1 cellular context compared by ENCODE assay signal in genomic region chr14:105398726-105399440, GRCh38.
A peak's percentile ranks its signal among the peaks of the same experiment; 100 is the strongest.
TF ChIP-seq lines count a peak whose summit lies in the region.

No MANE protein-coding gene starts in this region.

TF ChIP-seq in HepG2, 621 proteins besides CTCF, POLR2A, EP300 and RAD21 (continued from another document and continues in another):
- TF ChIP-seq RERE (CRISPR knock-in tag; IDR thresholded peaks at IDR 0.05; ENCODE audit: low read depth) (no peak), SRF (IDR thresholded peaks at IDR 0.05; ENCODE audit: low read depth, low read length) (no peak), MIER2 (CRISPR knock-in tag; IDR thresholded peaks at IDR 0.05) (no peak), PCBP1 (IDR thresholded peaks at IDR 0.05; ENCODE audit: borderline replicate concordance, low read depth, low read length) (no peak), ZNF652 (CRISPR knock-in tag; IDR thresholded peaks at IDR 0.05; ENCODE audit: borderline replicate concordance, low read depth) (no peak), UBTF (CRISPR knock-in tag; IDR thresholded peaks at IDR 0.05) (peak; percentile 93), ZNF574 (CRISPR knock-in tag; IDR thresholded peaks at IDR 0.05) (no peak), ZNF362 (CRISPR knock-in tag; IDR thresholded peaks at IDR 0.05; ENCODE audit: borderline replicate concordance) (0 out of 2 replicates have a peak, but pooled peaks have one; percentile 51), BORCS8-MEF2B (CRISPR knock-in tag; IDR thresholded peaks at IDR 0.05) (no peak; the same call in none of the 2 replicates), NCOR1 (IDR thresholded peaks at IDR 0.05; ENCODE audit: borderline replicate concordance, low read length) (no peak), ZSCAN12 (CRISPR knock-in tag; IDR thresholded peaks at IDR 0.05) (peak; percentile 61; the same call in 1 of the 2 replicates), DDIT3 (CRISPR knock-in tag; IDR thresholded peaks at IDR 0.05) (no peak), TAF1 (CRISPR knock-in tag; IDR thresholded peaks at IDR 0.05) (no peak; the same call in 1 of the 2 replicates), ZNF781 (CRISPR knock-in tag; IDR thresholded peaks at IDR 0.05; ENCODE audit: borderline replicate concordance, not compliant biosample characterization) (peak; percentile 79), CBX2 (IDR thresholded peaks at IDR 0.05; ENCODE audit: low read depth, low read length) (no peak), CBX2 (CRISPR knock-in tag; IDR thresholded peaks at IDR 0.05; ENCODE audit: low read depth) (0 out of 2 replicates have a peak, but pooled peaks have one; percentile 9), DR1 (CRISPR knock-in tag; IDR thresholded peaks at IDR 0.05) (0 out of 2 replicates have a peak, but pooled peaks have one; percentile 24), PREB (CRISPR knock-in tag; IDR thresholded peaks at IDR 0.05) (no peak), ZMYM2 (CRISPR knock-in tag; IDR thresholded peaks at IDR 0.05) (no peak), HNF4G (IDR thresholded peaks at IDR 0.05; ENCODE audit: borderline replicate concordance, low read depth, low read length) (no peak), HNF4G (CRISPR knock-in tag; IDR thresholded peaks at IDR 0.05; ENCODE audit: borderline replicate concordance, low read depth) (no peak), MEIS1 (CRISPR knock-in tag; IDR thresholded peaks at IDR 0.05; ENCODE audit: borderline replicate concordance) (no peak), BRF2 (CRISPR knock-in tag; IDR thresholded peaks at IDR 0.05) (no peak), ZBTB1 (CRISPR knock-in tag; IDR thresholded peaks at IDR 0.05; ENCODE audit: borderline replicate concordance) (no peak), CENPX (CRISPR knock-in tag; IDR thresholded peaks at IDR 0.05) (no peak), ZNF468 (CRISPR knock-in tag; IDR thresholded peaks at IDR 0.05) (no peak), E2F1 (CRISPR knock-in tag; IDR thresholded peaks at IDR 0.05) (peak; percentile 54), YEATS4 (CRISPR knock-in tag; IDR thresholded peaks at IDR 0.05; ENCODE audit: borderline replicate concordance) (peak; percentile 72; the same call in 1 of the 2 replicates), ZNF768 (CRISPR knock-in tag; IDR thresholded peaks at IDR 0.05) (no peak; the same call in 1 of the 2 replicates), ZMYM4 (CRISPR knock-in tag; IDR thresholded peaks at IDR 0.05) (no peak), ERF (CRISPR knock-in tag; IDR thresholded peaks at IDR 0.05) (no peak), HMG20A (CRISPR knock-in tag; IDR thresholded peaks at IDR 0.05; ENCODE audit: borderline replicate concordance) (no peak), ZNF878 (CRISPR knock-in tag; IDR thresholded peaks at IDR 0.05) (no peak), MTF2 (CRISPR knock-in tag; IDR thresholded peaks at IDR 0.05; ENCODE audit: borderline replicate concordance) (no peak), ZSCAN29 (CRISPR knock-in tag; conservative IDR thresholded peaks at IDR 0.05) (no peak), HIVEP1 (CRISPR knock-in tag; IDR thresholded peaks at IDR 0.05) (no peak), SMARCC2 (IDR thresholded peaks at IDR 0.05) (no peak), TAF15 (IDR thresholded peaks at IDR 0.05; ENCODE audit: low read depth, low read length, poor library complexity, severe bottlenecking) (peak; percentile 32), ZNF260 (CRISPR knock-in tag; IDR thresholded peaks at IDR 0.05; ENCODE audit: borderline replicate concordance, low read depth) (no peak), HOXD1 (CRISPR knock-in tag; IDR thresholded peaks at IDR 0.05) (no peak), POLR2AphosphoS5 (IDR thresholded peaks at IDR 0.05; ENCODE audit: low read depth, low read length) (peak; percentile 39), RXRA (CRISPR knock-in tag; IDR thresholded peaks at IDR 0.05) (peak; percentile 65; the same call in 1 of the 2 replicates), SAP130 (CRISPR knock-in tag; IDR thresholded peaks at IDR 0.05; ENCODE audit: low read depth) (no peak; the same call in 1 of the 2 replicates), SAFB2 (CRISPR knock-in tag; IDR thresholded peaks at IDR 0.05; ENCODE audit: borderline replicate concordance, low read depth) (no peak), SATB2 (CRISPR knock-in tag; IDR thresholded peaks at IDR 0.05) (no peak; the same call in 1 of the 2 replicates), SMARCE1 (IDR thresholded peaks at IDR 0.05; ENCODE audit: borderline replicate concordance) (no peak), ZNF207 (IDR thresholded peaks at IDR 0.05; ENCODE audit: borderline replicate concordance) (no peak), DNMT1 (CRISPR knock-in tag; IDR thresholded peaks at IDR 0.05) (0 out of 2 replicates have a peak, but pooled peaks have one; percentile 71), AGO1 (IDR thresholded peaks at IDR 0.05; ENCODE audit: low read depth, low read length, poor library complexity, severe bottlenecking) (no peak), ZSCAN31 (CRISPR knock-in tag; IDR thresholded peaks at IDR 0.05; ENCODE audit: low read depth) (no peak; the same call in 1 of the 2 replicates), ZNF615 (CRISPR knock-in tag; IDR thresholded peaks at IDR 0.05; ENCODE audit: borderline replicate concordance) (no peak), ZNF235 (CRISPR knock-in tag; IDR thresholded peaks at IDR 0.05; ENCODE audit: borderline replicate concordance) (peak; percentile 61)
